1 cellular context compared by ENCODE assay signal in the genomic region with DNA sequence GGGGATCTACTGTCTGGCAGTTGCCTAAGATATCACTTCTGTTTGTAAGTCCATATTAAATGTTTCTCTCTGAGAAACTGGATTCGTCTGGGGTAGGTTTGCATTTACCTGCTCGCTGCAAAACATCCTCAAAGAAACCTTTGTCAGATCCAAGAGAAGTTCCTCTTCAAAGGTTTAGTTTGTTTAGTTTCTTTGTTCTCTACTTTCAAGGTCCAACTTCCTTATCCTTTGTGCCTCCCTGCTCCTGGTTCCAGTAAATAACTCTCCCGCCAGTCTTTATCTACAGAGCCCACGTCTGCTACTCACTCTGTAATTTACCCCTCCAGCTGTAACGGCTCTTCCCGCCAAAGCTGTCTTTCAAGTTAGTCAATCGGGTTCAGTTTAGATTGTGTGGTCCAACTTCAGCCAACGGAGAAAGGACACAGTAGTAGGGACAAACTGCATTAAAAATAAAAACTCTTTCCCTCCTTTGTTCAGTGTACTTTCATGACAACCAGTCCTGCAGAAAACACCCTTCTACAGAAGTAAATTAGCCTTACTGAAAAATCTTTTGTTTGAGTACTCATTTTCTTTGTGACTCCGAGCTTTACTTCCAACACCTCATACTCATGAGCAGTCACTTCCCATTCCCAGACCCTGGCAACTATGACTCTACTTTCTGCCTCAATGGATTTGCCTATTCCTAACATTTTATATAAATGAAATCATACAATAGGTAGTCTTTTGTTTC.
TF ChIP-seq lines count a peak whose summit lies in the region.

No MANE protein-coding gene starts in this region.

TF ChIP-seq in K562, 482 proteins besides CTCF, POLR2A, EP300 and RAD21 (continued from another document and continues in another):
- TF ChIP-seq ZNF76 (CRISPR knock-in tag; IDR thresholded peaks at IDR 0.05; ENCODE audit: borderline replicate concordance) = no peak
- TF ChIP-seq, protein P1, sequence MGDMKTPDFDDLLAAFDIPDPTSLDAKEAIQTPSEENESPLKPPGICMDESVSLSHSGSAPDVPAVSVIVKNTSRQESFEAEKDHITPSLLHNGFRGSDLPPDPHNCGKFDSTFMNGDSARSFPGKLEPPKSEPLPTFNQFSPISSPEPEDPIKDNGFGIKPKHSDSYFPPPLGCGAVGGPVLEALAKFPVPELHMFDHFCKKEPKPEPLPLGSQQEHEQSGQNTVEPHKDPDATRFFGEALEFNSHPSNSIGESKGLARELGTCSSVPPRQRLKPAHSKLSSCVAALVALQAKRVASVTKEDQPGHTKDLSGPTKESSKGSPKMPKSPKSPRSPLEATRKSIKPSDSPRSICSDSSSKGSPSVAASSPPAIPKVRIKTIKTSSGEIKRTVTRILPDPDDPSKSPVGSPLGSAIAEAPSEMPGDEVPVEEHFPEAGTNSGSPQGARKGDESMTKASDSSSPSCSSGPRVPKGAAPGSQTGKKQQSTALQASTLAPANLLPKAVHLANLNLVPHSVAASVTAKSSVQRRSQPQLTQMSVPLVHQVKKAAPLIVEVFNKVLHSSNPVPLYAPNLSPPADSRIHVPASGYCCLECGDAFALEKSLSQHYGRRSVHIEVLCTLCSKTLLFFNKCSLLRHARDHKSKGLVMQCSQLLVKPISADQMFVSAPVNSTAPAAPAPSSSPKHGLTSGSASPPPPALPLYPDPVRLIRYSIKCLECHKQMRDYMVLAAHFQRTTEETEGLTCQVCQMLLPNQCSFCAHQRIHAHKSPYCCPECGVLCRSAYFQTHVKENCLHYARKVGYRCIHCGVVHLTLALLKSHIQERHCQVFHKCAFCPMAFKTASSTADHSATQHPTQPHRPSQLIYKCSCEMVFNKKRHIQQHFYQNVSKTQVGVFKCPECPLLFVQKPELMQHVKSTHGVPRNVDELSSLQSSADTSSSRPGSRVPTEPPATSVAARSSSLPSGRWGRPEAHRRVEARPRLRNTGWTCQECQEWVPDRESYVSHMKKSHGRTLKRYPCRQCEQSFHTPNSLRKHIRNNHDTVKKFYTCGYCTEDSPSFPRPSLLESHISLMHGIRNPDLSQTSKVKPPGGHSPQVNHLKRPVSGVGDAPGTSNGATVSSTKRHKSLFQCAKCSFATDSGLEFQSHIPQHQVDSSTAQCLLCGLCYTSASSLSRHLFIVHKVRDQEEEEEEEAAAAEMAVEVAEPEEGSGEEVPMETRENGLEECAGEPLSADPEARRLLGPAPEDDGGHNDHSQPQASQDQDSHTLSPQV (IDR thresholded peaks at IDR 0.05) = peak; percentile 89
- TF ChIP-seq ZKSCAN8 (CRISPR knock-in tag; IDR thresholded peaks at IDR 0.05) = peak; percentile 66; the same call in 1 of the 2 replicates
- 0 out of 2 replicates have a peak, but pooled peaks have one; percentile 26 for TF ChIP-seq SUPT5H (IDR thresholded peaks at IDR 0.05)
- TF ChIP-seq, protein P2, sequence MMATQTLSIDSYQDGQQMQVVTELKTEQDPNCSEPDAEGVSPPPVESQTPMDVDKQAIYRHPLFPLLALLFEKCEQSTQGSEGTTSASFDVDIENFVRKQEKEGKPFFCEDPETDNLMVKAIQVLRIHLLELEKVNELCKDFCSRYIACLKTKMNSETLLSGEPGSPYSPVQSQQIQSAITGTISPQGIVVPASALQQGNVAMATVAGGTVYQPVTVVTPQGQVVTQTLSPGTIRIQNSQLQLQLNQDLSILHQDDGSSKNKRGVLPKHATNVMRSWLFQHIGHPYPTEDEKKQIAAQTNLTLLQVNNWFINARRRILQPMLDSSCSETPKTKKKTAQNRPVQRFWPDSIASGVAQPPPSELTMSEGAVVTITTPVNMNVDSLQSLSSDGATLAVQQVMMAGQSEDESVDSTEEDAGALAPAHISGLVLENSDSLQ (IDR thresholded peaks at IDR 0.05) = peak; percentile 86
- peak; percentile 99 for TF ChIP-seq MYBL2 (IDR thresholded peaks at IDR 0.05; ENCODE audit: low read depth)
- TF ChIP-seq MYBL2 (CRISPR knock-in tag; IDR thresholded peaks at IDR 0.05; ENCODE audit: borderline replicate concordance) = peak; percentile 90; the same call in 1 of the 2 replicates
- TF ChIP-seq CBX1 (IDR thresholded peaks at IDR 0.05; ENCODE audit: low read depth) = 0 out of 2 replicates have a peak, but pooled peaks have one; percentile 67
- peak; percentile 11 for TF ChIP-seq NFYB (IDR thresholded peaks at IDR 0.05; ENCODE audit: extremely low read depth, insufficient read length)
- TF ChIP-seq, protein P3, sequence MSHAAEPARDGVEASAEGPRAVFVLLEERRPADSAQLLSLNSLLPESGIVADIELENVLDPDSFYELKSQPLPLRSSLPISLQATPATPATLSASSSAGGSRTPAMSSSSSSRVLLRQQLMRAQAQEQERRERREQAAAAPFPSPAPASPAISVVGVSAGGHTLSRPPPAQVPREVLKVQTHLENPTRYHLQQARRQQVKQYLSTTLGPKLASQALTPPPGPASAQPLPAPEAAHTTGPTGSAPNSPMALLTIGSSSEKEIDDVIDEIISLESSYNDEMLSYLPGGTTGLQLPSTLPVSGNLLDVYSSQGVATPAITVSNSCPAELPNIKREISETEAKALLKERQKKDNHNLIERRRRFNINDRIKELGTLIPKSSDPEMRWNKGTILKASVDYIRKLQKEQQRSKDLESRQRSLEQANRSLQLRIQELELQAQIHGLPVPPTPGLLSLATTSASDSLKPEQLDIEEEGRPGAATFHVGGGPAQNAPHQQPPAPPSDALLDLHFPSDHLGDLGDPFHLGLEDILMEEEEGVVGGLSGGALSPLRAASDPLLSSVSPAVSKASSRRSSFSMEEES (CRISPR knock-in tag; IDR thresholded peaks at IDR 0.05) = no peak
- peak; percentile 94 for TF ChIP-seq TCF3 (CRISPR knock-in tag; IDR thresholded peaks at IDR 0.05)
- no peak for TF ChIP-seq ZNF586 (CRISPR knock-in tag; conservative IDR thresholded peaks at IDR 0.05)
- TF ChIP-seq TARDBP (IDR thresholded peaks at IDR 0.05) = 0 out of 2 replicates have a peak, but pooled peaks have one; percentile 31
- TF ChIP-seq, protein P4, sequence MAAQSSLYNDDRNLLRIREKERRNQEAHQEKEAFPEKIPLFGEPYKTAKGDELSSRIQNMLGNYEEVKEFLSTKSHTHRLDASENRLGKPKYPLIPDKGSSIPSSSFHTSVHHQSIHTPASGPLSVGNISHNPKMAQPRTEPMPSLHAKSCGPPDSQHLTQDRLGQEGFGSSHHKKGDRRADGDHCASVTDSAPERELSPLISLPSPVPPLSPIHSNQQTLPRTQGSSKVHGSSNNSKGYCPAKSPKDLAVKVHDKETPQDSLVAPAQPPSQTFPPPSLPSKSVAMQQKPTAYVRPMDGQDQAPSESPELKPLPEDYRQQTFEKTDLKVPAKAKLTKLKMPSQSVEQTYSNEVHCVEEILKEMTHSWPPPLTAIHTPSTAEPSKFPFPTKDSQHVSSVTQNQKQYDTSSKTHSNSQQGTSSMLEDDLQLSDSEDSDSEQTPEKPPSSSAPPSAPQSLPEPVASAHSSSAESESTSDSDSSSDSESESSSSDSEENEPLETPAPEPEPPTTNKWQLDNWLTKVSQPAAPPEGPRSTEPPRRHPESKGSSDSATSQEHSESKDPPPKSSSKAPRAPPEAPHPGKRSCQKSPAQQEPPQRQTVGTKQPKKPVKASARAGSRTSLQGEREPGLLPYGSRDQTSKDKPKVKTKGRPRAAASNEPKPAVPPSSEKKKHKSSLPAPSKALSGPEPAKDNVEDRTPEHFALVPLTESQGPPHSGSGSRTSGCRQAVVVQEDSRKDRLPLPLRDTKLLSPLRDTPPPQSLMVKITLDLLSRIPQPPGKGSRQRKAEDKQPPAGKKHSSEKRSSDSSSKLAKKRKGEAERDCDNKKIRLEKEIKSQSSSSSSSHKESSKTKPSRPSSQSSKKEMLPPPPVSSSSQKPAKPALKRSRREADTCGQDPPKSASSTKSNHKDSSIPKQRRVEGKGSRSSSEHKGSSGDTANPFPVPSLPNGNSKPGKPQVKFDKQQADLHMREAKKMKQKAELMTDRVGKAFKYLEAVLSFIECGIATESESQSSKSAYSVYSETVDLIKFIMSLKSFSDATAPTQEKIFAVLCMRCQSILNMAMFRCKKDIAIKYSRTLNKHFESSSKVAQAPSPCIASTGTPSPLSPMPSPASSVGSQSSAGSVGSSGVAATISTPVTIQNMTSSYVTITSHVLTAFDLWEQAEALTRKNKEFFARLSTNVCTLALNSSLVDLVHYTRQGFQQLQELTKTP (IDR thresholded peaks at IDR 0.05; ENCODE audit: low read depth in 1 of 2, partially characterized antibody in 2 of 2) = peak; percentile 51 to 83
- peak; percentile 68 for TF ChIP-seq DACH1 (IDR thresholded peaks at IDR 0.05; ENCODE audit: partially characterized antibody)
- TF ChIP-seq ATF7 (IDR thresholded peaks at IDR 0.05) = peak; percentile 24; the same call in 1 of the 2 replicates
- TF ChIP-seq, protein P5, sequence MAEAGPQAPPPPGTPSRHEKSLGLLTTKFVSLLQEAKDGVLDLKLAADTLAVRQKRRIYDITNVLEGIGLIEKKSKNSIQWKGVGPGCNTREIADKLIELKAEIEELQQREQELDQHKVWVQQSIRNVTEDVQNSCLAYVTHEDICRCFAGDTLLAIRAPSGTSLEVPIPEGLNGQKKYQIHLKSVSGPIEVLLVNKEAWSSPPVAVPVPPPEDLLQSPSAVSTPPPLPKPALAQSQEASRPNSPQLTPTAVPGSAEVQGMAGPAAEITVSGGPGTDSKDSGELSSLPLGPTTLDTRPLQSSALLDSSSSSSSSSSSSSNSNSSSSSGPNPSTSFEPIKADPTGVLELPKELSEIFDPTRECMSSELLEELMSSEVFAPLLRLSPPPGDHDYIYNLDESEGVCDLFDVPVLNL (CRISPR knock-in tag; IDR thresholded peaks at IDR 0.05; ENCODE audit: low read depth) = peak; percentile 90
- peak; percentile 26; the same call in 1 of the 2 replicates for TF ChIP-seq CTBP1 (IDR thresholded peaks at IDR 0.05; ENCODE audit: borderline replicate concordance)
- TF ChIP-seq FOXK2 (conservative IDR thresholded peaks at IDR 0.05 in 1 of 2, IDR thresholded peaks at IDR 0.05 in 1 of 2; ENCODE audit: low read depth in 2 of 2) = peak in 1 of 2 experiments; percentile 45; a peak in 2 of 4 replicates
- no peak for TF ChIP-seq YY1 (IDR thresholded peaks at IDR 0.05; ENCODE audit: borderline replicate concordance in 1 of 3, control insufficient read depth in 1 of 3, extremely low read depth in 1 of 3, insufficient read depth in 3 of 3, insufficient read length in 1 of 3, insufficient replicate concordance in 2 of 3, low read depth in 1 of 3, low read length in 2 of 3)
- TF ChIP-seq HNRNPL (IDR thresholded peaks at IDR 0.05; ENCODE audit: low read depth, low read length) = no peak
- TF ChIP-seq L3MBTL2 (IDR thresholded peaks at IDR 0.05) = peak; percentile 86
- peak; percentile 86 for TF ChIP-seq ZNF707 (CRISPR knock-in tag; conservative IDR thresholded peaks at IDR 0.05)
- TF ChIP-seq, protein P6, sequence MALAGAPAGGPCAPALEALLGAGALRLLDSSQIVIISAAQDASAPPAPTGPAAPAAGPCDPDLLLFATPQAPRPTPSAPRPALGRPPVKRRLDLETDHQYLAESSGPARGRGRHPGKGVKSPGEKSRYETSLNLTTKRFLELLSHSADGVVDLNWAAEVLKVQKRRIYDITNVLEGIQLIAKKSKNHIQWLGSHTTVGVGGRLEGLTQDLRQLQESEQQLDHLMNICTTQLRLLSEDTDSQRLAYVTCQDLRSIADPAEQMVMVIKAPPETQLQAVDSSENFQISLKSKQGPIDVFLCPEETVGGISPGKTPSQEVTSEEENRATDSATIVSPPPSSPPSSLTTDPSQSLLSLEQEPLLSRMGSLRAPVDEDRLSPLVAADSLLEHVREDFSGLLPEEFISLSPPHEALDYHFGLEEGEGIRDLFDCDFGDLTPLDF (CRISPR knock-in tag; IDR thresholded peaks at IDR 0.05) = peak; percentile 98
- TF ChIP-seq, protein P7, sequence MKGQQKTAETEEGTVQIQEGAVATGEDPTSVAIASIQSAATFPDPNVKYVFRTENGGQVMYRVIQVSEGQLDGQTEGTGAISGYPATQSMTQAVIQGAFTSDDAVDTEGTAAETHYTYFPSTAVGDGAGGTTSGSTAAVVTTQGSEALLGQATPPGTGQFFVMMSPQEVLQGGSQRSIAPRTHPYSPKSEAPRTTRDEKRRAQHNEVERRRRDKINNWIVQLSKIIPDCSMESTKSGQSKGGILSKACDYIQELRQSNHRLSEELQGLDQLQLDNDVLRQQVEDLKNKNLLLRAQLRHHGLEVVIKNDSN (CRISPR knock-in tag; IDR thresholded peaks at IDR 0.05) = no peak
- TF ChIP-seq FOXJ2 (tag; IDR thresholded peaks at IDR 0.05) = no peak
- no peak for TF ChIP-seq ZNF316 (IDR thresholded peaks at IDR 0.05)
- peak; percentile 75 for TF ChIP-seq HDAC3 (IDR thresholded peaks at IDR 0.05; ENCODE audit: borderline replicate concordance, partially characterized antibody)
- TF ChIP-seq, protein P8, sequence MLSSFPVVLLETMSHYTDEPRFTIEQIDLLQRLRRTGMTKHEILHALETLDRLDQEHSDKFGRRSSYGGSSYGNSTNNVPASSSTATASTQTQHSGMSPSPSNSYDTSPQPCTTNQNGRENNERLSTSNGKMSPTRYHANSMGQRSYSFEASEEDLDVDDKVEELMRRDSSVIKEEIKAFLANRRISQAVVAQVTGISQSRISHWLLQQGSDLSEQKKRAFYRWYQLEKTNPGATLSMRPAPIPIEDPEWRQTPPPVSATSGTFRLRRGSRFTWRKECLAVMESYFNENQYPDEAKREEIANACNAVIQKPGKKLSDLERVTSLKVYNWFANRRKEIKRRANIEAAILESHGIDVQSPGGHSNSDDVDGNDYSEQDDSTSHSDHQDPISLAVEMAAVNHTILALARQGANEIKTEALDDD (IDR thresholded peaks at IDR 0.05) = peak; percentile 88
- TF ChIP-seq POLR2B (IDR thresholded peaks at IDR 0.05; ENCODE audit: low read depth, partially characterized antibody) = peak; percentile 44
- TF ChIP-seq NR4A1 (CRISPR knock-in tag; IDR thresholded peaks at IDR 0.05) = no peak
- TF ChIP-seq NR4A1 (tag; IDR thresholded peaks at IDR 0.05) = 0 out of 2 replicates have a peak, but pooled peaks have one; percentile 16
- 0 out of 2 replicates have a peak, but pooled peaks have one; percentile 11 for TF ChIP-seq DIDO1 (tag; IDR thresholded peaks at IDR 0.05; ENCODE audit: low read depth)
- TF ChIP-seq CHD4 (IDR thresholded peaks at IDR 0.05; ENCODE audit: insufficient read depth, insufficient replicate concordance, low read depth, low read length, poor library complexity, severe bottlenecking) = no peak
- TF ChIP-seq, protein P9, sequence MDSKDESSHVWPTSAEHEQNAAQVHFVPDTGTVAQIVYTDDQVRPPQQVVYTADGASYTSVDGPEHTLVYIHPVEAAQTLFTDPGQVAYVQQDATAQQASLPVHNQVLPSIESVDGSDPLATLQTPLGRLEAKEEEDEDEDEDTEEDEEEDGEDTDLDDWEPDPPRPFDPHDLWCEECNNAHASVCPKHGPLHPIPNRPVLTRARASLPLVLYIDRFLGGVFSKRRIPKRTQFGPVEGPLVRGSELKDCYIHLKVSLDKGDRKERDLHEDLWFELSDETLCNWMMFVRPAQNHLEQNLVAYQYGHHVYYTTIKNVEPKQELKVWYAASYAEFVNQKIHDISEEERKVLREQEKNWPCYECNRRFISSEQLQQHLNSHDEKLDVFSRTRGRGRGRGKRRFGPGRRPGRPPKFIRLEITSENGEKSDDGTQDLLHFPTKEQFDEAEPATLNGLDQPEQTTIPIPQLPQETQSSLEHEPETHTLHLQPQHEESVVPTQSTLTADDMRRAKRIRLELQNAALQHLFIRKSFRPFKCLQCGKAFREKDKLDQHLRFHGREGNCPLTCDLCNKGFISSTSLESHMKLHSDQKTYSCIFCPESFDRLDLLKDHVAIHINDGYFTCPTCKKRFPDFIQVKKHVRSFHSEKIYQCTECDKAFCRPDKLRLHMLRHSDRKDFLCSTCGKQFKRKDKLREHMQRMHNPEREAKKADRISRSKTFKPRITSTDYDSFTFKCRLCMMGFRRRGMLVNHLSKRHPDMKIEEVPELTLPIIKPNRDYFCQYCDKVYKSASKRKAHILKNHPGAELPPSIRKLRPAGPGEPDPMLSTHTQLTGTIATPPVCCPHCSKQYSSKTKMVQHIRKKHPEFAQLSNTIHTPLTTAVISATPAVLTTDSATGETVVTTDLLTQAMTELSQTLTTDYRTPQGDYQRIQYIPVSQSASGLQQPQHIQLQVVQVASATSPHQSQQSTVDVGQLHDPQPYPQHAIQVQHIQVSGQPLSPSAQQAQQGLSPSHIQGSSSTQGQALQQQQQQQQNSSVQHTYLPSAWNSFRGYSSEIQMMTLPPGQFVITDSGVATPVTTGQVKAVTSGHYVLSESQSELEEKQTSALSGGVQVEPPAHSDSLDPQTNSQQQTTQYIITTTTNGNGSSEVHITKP (IDR thresholded peaks at IDR 0.05; ENCODE audit: partially characterized antibody) = peak; percentile 39
